2 cellular contexts compared by ENCODE assay signal in genomic region chr16:56207421-56207820, GRCh38.
TF ChIP-seq lines count a peak whose summit lies in the region.

No MANE protein-coding gene starts in this region.

TF ChIP-seq in HepG2, 621 proteins besides CTCF, POLR2A, EP300 and RAD21:
- no peak for TF ChIP-seq KLF6 (CRISPR knock-in tag; IDR thresholded peaks at IDR 0.05)
- TF ChIP-seq MAFK (conservative IDR thresholded peaks at IDR 0.05 in 1 of 2, IDR thresholded peaks at IDR 0.05 in 1 of 2; ENCODE audit: low read length in 2 of 2), result peak; percentile 56 to 64
- no peak for TF ChIP-seq ZNF432 (CRISPR knock-in tag; IDR thresholded peaks at IDR 0.05; ENCODE audit: borderline replicate concordance)
- peak; percentile 48; the same call in 1 of the 2 replicates for TF ChIP-seq MAFF (IDR thresholded peaks at IDR 0.05; ENCODE audit: low read depth, low read length)
- TF ChIP-seq ELF3 (CRISPR knock-in tag; IDR thresholded peaks at IDR 0.05), result no peak
- TF ChIP-seq SETDB1 (CRISPR knock-in tag; IDR thresholded peaks at IDR 0.05; ENCODE audit: borderline replicate concordance), result no peak
- TF ChIP-seq SRSF4 (IDR thresholded peaks at IDR 0.05; ENCODE audit: low read depth, low read length, poor library complexity, severe bottlenecking), result no peak

TF ChIP-seq in K562, 482 proteins besides CTCF, POLR2A, EP300 and RAD21:
- TF ChIP-seq WHSC1 (IDR thresholded peaks at IDR 0.05; ENCODE audit: low read length), result no peak
- peak; percentile 49 for TF ChIP-seq MAFG (tag; conservative IDR thresholded peaks at IDR 0.05)
- peak; percentile 54 for TF ChIP-seq ZNF316 (IDR thresholded peaks at IDR 0.05)
- TF ChIP-seq, protein P1, sequence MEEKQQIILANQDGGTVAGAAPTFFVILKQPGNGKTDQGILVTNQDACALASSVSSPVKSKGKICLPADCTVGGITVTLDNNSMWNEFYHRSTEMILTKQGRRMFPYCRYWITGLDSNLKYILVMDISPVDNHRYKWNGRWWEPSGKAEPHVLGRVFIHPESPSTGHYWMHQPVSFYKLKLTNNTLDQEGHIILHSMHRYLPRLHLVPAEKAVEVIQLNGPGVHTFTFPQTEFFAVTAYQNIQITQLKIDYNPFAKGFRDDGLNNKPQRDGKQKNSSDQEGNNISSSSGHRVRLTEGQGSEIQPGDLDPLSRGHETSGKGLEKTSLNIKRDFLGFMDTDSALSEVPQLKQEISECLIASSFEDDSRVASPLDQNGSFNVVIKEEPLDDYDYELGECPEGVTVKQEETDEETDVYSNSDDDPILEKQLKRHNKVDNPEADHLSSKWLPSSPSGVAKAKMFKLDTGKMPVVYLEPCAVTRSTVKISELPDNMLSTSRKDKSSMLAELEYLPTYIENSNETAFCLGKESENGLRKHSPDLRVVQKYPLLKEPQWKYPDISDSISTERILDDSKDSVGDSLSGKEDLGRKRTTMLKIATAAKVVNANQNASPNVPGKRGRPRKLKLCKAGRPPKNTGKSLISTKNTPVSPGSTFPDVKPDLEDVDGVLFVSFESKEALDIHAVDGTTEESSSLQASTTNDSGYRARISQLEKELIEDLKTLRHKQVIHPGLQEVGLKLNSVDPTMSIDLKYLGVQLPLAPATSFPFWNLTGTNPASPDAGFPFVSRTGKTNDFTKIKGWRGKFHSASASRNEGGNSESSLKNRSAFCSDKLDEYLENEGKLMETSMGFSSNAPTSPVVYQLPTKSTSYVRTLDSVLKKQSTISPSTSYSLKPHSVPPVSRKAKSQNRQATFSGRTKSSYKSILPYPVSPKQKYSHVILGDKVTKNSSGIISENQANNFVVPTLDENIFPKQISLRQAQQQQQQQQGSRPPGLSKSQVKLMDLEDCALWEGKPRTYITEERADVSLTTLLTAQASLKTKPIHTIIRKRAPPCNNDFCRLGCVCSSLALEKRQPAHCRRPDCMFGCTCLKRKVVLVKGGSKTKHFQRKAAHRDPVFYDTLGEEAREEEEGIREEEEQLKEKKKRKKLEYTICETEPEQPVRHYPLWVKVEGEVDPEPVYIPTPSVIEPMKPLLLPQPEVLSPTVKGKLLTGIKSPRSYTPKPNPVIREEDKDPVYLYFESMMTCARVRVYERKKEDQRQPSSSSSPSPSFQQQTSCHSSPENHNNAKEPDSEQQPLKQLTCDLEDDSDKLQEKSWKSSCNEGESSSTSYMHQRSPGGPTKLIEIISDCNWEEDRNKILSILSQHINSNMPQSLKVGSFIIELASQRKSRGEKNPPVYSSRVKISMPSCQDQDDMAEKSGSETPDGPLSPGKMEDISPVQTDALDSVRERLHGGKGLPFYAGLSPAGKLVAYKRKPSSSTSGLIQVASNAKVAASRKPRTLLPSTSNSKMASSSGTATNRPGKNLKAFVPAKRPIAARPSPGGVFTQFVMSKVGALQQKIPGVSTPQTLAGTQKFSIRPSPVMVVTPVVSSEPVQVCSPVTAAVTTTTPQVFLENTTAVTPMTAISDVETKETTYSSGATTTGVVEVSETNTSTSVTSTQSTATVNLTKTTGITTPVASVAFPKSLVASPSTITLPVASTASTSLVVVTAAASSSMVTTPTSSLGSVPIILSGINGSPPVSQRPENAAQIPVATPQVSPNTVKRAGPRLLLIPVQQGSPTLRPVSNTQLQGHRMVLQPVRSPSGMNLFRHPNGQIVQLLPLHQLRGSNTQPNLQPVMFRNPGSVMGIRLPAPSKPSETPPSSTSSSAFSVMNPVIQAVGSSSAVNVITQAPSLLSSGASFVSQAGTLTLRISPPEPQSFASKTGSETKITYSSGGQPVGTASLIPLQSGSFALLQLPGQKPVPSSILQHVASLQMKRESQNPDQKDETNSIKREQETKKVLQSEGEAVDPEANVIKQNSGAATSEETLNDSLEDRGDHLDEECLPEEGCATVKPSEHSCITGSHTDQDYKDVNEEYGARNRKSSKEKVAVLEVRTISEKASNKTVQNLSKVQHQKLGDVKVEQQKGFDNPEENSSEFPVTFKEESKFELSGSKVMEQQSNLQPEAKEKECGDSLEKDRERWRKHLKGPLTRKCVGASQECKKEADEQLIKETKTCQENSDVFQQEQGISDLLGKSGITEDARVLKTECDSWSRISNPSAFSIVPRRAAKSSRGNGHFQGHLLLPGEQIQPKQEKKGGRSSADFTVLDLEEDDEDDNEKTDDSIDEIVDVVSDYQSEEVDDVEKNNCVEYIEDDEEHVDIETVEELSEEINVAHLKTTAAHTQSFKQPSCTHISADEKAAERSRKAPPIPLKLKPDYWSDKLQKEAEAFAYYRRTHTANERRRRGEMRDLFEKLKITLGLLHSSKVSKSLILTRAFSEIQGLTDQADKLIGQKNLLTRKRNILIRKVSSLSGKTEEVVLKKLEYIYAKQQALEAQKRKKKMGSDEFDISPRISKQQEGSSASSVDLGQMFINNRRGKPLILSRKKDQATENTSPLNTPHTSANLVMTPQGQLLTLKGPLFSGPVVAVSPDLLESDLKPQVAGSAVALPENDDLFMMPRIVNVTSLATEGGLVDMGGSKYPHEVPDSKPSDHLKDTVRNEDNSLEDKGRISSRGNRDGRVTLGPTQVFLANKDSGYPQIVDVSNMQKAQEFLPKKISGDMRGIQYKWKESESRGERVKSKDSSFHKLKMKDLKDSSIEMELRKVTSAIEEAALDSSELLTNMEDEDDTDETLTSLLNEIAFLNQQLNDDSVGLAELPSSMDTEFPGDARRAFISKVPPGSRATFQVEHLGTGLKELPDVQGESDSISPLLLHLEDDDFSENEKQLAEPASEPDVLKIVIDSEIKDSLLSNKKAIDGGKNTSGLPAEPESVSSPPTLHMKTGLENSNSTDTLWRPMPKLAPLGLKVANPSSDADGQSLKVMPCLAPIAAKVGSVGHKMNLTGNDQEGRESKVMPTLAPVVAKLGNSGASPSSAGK (IDR thresholded peaks at IDR 0.05), result no peak
- no peak for TF ChIP-seq ZNF224 (CRISPR knock-in tag; IDR thresholded peaks at IDR 0.05)
- TF ChIP-seq PHTF2 (CRISPR knock-in tag; IDR thresholded peaks at IDR 0.05), result no peak
- peak; percentile 20; the same call in 1 of the 2 replicates for TF ChIP-seq C11orf30 (IDR thresholded peaks at IDR 0.05; ENCODE audit: low read depth)
- no peak for TF ChIP-seq CSDE1 (IDR thresholded peaks at IDR 0.05)
- TF ChIP-seq, protein P2, sequence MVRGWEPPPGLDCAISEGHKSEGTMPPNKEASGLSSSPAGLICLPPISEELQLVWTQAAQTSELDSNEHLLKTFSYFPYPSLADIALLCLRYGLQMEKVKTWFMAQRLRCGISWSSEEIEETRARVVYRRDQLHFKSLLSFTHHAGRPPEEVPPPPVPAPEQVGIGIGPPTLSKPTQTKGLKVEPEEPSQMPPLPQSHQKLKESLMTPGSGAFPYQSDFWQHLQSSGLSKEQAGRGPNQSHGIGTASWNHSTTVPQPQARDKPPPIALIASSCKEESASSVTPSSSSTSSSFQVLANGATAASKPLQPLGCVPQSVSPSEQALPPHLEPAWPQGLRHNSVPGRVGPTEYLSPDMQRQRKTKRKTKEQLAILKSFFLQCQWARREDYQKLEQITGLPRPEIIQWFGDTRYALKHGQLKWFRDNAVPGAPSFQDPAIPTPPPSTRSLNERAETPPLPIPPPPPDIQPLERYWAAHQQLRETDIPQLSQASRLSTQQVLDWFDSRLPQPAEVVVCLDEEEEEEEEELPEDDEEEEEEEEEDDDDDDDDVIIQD (CRISPR knock-in tag; IDR thresholded peaks at IDR 0.05), result no peak
- TF ChIP-seq, protein P3, sequence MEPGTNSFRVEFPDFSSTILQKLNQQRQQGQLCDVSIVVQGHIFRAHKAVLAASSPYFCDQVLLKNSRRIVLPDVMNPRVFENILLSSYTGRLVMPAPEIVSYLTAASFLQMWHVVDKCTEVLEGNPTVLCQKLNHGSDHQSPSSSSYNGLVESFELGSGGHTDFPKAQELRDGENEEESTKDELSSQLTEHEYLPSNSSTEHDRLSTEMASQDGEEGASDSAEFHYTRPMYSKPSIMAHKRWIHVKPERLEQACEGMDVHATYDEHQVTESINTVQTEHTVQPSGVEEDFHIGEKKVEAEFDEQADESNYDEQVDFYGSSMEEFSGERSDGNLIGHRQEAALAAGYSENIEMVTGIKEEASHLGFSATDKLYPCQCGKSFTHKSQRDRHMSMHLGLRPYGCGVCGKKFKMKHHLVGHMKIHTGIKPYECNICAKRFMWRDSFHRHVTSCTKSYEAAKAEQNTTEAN (CRISPR knock-in tag; IDR thresholded peaks at IDR 0.05), result no peak
- TF ChIP-seq ZSCAN32 (CRISPR knock-in tag; IDR thresholded peaks at IDR 0.05), result no peak
- TF ChIP-seq PHB2 (IDR thresholded peaks at IDR 0.05; ENCODE audit: low read depth), result no peak
- no peak for TF ChIP-seq ZNF134 (CRISPR knock-in tag; conservative IDR thresholded peaks at IDR 0.05)
